9 cellular contexts compared by ENCODE assay signal in the genomic region with DNA sequence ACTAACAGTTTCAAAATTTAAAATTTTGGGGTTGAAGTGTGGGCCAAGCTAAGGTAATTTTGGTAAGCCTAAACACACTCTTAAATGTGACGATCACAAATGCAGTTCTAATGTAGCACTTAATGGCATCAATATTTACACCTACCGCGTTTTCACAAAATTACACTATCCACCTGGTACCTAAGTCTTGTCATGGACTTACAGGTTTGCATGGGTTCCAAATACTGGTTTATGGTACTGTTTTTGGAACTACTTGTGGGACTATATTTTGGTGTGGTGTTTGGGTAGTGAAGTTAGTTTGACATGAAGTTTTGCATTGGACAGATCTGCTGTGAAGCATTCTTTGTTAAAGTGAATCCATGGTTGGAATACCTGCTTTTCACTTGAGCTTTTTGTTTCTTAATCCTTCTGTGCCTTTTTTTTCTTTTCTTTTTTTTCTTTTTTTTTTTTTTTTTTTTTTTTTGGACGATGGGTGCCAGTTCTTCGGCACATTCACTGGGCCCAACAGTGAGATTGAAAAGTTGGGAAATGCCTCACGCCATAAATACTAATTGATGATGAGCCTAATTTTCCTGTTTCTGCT. TPM values are rescaled to one million over a fixed set of nuclear protein-coding genes. Genes with fewer than 3 reads are reported as not detected.
DNase-seq lines count a peak whose midpoint lies in the region; ATAC-seq and TF ChIP-seq lines count a peak whose summit lies in the region.
"Had no signal": no experiment of that assay in that cellular context is flagged by ENCODE, and none has a peak within 500 bp of the region (broad histone marks: within the 10 kb centered on the region; RNA-seq: fewer than 3 reads in every experiment).

No MANE protein-coding gene starts in this region.

- H3K4me3 Mint-ChIP-seq in CD4-positive, alpha-beta memory T cell, result peak overlapping the region; percentile 83 to 99 (median 90)
- peak overlapping the region; percentile 82 for H3K4me3 Mint-ChIP-seq in central memory CD8-positive, alpha-beta T cell
- H3K4me3 Mint-ChIP-seq in naive thymus-derived CD8-positive, alpha-beta T cell, result peak overlapping the region; percentile 72 to 100 (median 90)

- H3K27ac Mint-ChIP-seq in CD4-positive, alpha-beta memory T cell, result peak overlapping the region; percentile 48 to 97 (median 92)
- H3K27ac Mint-ChIP-seq in central memory CD8-positive, alpha-beta T cell (ENCODE audit: low read depth), result peak overlapping the region; percentile 69
- H3K27ac Mint-ChIP-seq in naive thymus-derived CD8-positive, alpha-beta T cell, result peak overlapping the region; percentile 74 to 96 (median 92)

- H3K9ac ChIP-seq in Loucy (ENCODE audit: low read depth, low read length, poor library complexity, severe bottlenecking), result peak overlapping the region; percentile 97

- peak in 1 of 5 donors; percentile 20 for DNase-seq in CD4-positive, alpha-beta memory T cell
- no peak for DNase-seq in central memory CD8-positive, alpha-beta T cell (ENCODE audit: low spot score in 2 of 2)
- peak in 1 of 10 donors; percentile 15 for DNase-seq in naive thymus-derived CD8-positive, alpha-beta T cell
- DNase-seq in left colon, result no peak
- no peak for DNase-seq in NCI-H1436 treated with DMSO at 0.1 percent for 48 hours (lab: John Stamatoyannopoulos, UW)
- no peak for DNase-seq in DMS 273 (lab: John Stamatoyannopoulos, UW; ENCODE audit: unreplicated experiment)
- no peak for DNase-seq in MG63
- DNase-seq: left cardiac atrium had no signal

- CTCF ChIA-PET in CD4-positive, alpha-beta memory T cell (lab: Charles Lee; ENCODE audit: partially characterized antibody), result interaction anchor here (0.6 to 2.0 kb wide), 6 partner anchors 14 to 383 kb away, joined by 3 to 8 read pairs (median 4); no protein-coding TSS in a partner anchor

- H3K4me1 ChIP-seq in CD4-positive, alpha-beta memory T cell (ENCODE audit: insufficient read depth, low read length), result peaks cover 90% of the 10 kb centered on the region
- H3K4me1 ChIP-seq in Loucy (ENCODE audit: insufficient read depth, low read length, poor library complexity, severe bottlenecking), result peaks cover 66% of the 10 kb centered on the region

- POLR2A ChIA-PET in CD4-positive, alpha-beta memory T cell (lab: Charles Lee; ENCODE audit: partially characterized antibody), result interaction anchor here (0.7 to 12.4 kb wide), 9 partner anchors 8 to 177 kb away, joined by 3 to 214 read pairs (median 7); a partner anchor contains a TSS
- POLR2A ChIA-PET in naive thymus-derived CD8-positive, alpha-beta T cell (lab: Charles Lee), result interaction anchor here (0.6 to 13.3 kb wide), 6 partner anchors 9 to 902 kb away, joined by 3 to 353 read pairs (median 6); a partner anchor contains a TSS

- peaks cover 100% of the 10 kb centered on the region for H4K20me1 ChIP-seq in Loucy (ENCODE audit: insufficient read depth, low read length, poor library complexity, severe bottlenecking)

- no peaks in the 10 kb centered on the region for H3K27me3 ChIP-seq in CD4-positive, alpha-beta memory T cell (ENCODE audit: insufficient read depth, low read length)
- peaks cover 33% of the 10 kb centered on the region for H3K27me3 ChIP-seq in Loucy (ENCODE audit: insufficient read depth, low read length, poor library complexity, severe bottlenecking)
- H3K27me3 ChIP-seq in MG63, result no peaks in the 10 kb centered on the region

- ATAC-seq in central memory CD8-positive, alpha-beta T cell (replicated peaks; ENCODE audit: extremely low read depth, poor library complexity, severe bottlenecking), result no peak
- ATAC-seq in naive thymus-derived CD8-positive, alpha-beta T cell, result no peak
- no peak for ATAC-seq in left colon

- intact Hi-C loops in CD4-positive, alpha-beta memory T cell (cut with micrococcal nuclease), result no loop called here
- intact Hi-C loops in left colon (cut with DNase I, micrococcal nuclease), result no loop called here

- peaks cover 87% of the 10 kb centered on the region for H3K36me3 ChIP-seq in CD4-positive, alpha-beta memory T cell (ENCODE audit: insufficient read depth, low read length)
- H3K36me3 ChIP-seq in Loucy (ENCODE audit: insufficient read depth, low read length) (peaks cover 92% of the 10 kb centered on the region), MG63 (peaks cover 99% of the 10 kb centered on the region)

- peaks cover 0 to 7% (median 0%) of the 10 kb centered on the region in 8 donors for H3K9me3 Mint-ChIP-seq in CD4-positive, alpha-beta memory T cell
- no peaks in the 10 kb centered on the region for H3K9me3 Mint-ChIP-seq in central memory CD8-positive, alpha-beta T cell
- H3K9me3 Mint-ChIP-seq in naive thymus-derived CD8-positive, alpha-beta T cell, result no peaks in the 10 kb centered on the region

- H3K36me3 Mint-ChIP-seq in CD4-positive, alpha-beta memory T cell, result peaks cover 87 to 94% of the 10 kb centered on the region in 2 donors
- H3K36me3 Mint-ChIP-seq in central memory CD8-positive, alpha-beta T cell (ENCODE audit: insufficient read depth), result peaks cover 99% of the 10 kb centered on the region
- peaks cover 38 to 98% (median 77%) of the 10 kb centered on the region in 3 donors for H3K36me3 Mint-ChIP-seq in naive thymus-derived CD8-positive, alpha-beta T cell

- H3K9me2 ChIP-seq in Loucy (replicated peaks; ENCODE audit: low read depth, low read length), result no peaks in the 10 kb centered on the region

- no peaks in the 10 kb centered on the region for H3K27me3 Mint-ChIP-seq in CD4-positive, alpha-beta memory T cell
- no peaks in the 10 kb centered on the region for H3K27me3 Mint-ChIP-seq in central memory CD8-positive, alpha-beta T cell
- H3K27me3 Mint-ChIP-seq in naive thymus-derived CD8-positive, alpha-beta T cell, result no peaks in the 10 kb centered on the region

- no peak overlapping the region for H3K4me3 ChIP-seq in CD4-positive, alpha-beta memory T cell (ENCODE audit: low read length in 2 of 2)
- H3K4me3 ChIP-seq in Loucy (ENCODE audit: low read length, poor library complexity, severe bottlenecking) (peak overlapping the region; percentile 81), MG63 (no peak overlapping the region)

- H3K9me3 ChIP-seq in CD4-positive, alpha-beta memory T cell (ENCODE audit: control insufficient read depth in 1 of 2, low read length in 2 of 2), result no peaks in the 10 kb centered on the region
- no peaks in the 10 kb centered on the region for H3K9me3 ChIP-seq in Loucy (ENCODE audit: insufficient read depth, low read depth, low read length)
- no peaks in the 10 kb centered on the region for H3K9me3 ChIP-seq in MG63

- TF ChIP-seq CTCF in Loucy (conservative IDR thresholded peaks at IDR 0.05; ENCODE audit: low read length), result no peak

- peak overlapping the region; percentile 94 for H3K27ac ChIP-seq in CD4-positive, alpha-beta memory T cell (ENCODE audit: low read depth, low read length)

- H3K4me2 ChIP-seq in Loucy (ENCODE audit: low read depth, low read length, poor library complexity, severe bottlenecking), result peak overlapping the region; percentile 100

- H3K4me1 Mint-ChIP-seq in CD4-positive, alpha-beta memory T cell, result peaks cover 58 to 95% (median 74%) of the 10 kb centered on the region in 4 donors
- peaks cover 63% of the 10 kb centered on the region for H3K4me1 Mint-ChIP-seq in central memory CD8-positive, alpha-beta T cell
- H3K4me1 Mint-ChIP-seq in naive thymus-derived CD8-positive, alpha-beta T cell, result peaks cover 28 to 91% (median 82%) of the 10 kb centered on the region in 4 donors

- peaks cover 100% of the 10 kb centered on the region for H3K79me2 ChIP-seq in Loucy (ENCODE audit: insufficient read depth, low read length)

- H2AFZ ChIP-seq in Loucy (ENCODE audit: low read length), result no peak overlapping the region

- H3F3A ChIP-seq in Loucy (ENCODE audit: low read depth), result no peaks in the 10 kb centered on the region

RNA-seq across cellular contexts. Expression of a gene that starts 6.5 kb away (rescaled TPM):
- 100 to 1,000 TPM; 337 to 350 TPM for total RNA-seq in CD4-positive, alpha-beta memory T cell
- 100 to 1,000 TPM; 293 to 328 TPM for polyA plus RNA-seq in CD4-positive, alpha-beta memory T cell
- total RNA-seq in naive thymus-derived CD8-positive, alpha-beta T cell, result 100 to 1,000 TPM; 357 to 359 TPM
- polyA plus RNA-seq in naive thymus-derived CD8-positive, alpha-beta T cell, result 100 to 1,000 TPM; 268 to 375 (median 332) TPM
- total RNA-seq in left colon, result 100 to 1,000 TPM; 178 to 242 TPM
- total RNA-seq in MG63 (2014; rRNA removed; shearing (Covaris generic); ENCODE audit: low replicate concordance), result 168 and 271 TPM in 2 replicates

RNA-seq across cellular contexts. Expression of a gene that starts 53.4 kb away (rescaled TPM):
- 100 to 1,000 TPM; 186 to 190 TPM for total RNA-seq in CD4-positive, alpha-beta memory T cell
- polyA plus RNA-seq in CD4-positive, alpha-beta memory T cell, result 100 to 1,000 TPM in 1 of 2 donors, 10 to 100 TPM in 1; 54.3 to 124 TPM
- 100 to 1,000 TPM; 151 to 163 TPM for total RNA-seq in naive thymus-derived CD8-positive, alpha-beta T cell
- polyA plus RNA-seq in naive thymus-derived CD8-positive, alpha-beta T cell, result 10 to 100 TPM; 46.4 to 79.6 (median 52.8) TPM
- 10 to 100 TPM; 66.0 to 76.6 TPM for total RNA-seq in left colon
- 13.8 and 17.3 TPM in 2 replicates for total RNA-seq in MG63 (2014; rRNA removed; shearing (Covaris generic); ENCODE audit: low replicate concordance)
